ENCODE assay signal across 20 cellular contexts in genomic region chr5:104297076-104297475, GRCh38.
A peak's percentile ranks its signal among the peaks of the same experiment; 100 is the strongest.
DNase-seq lines count a peak whose midpoint lies in the region; ATAC-seq, FAIRE-seq and TF ChIP-seq lines count a peak whose summit lies in the region.
"Had no signal": no experiment of that assay in that cellular context is flagged by ENCODE, and none has a peak within 500 bp of the region (broad histone marks: within the 10 kb centered on the region; RNA-seq: fewer than 3 reads in every experiment).

No MANE protein-coding gene starts in this region.

- no peak overlapping the region for H3K4me3 ChIP-seq in ACC112 (ENCODE audit: low read depth, low read length)
- no peak overlapping the region for H3K4me3 ChIP-seq in astrocyte of the spinal cord (ENCODE audit: low read depth, low read length)
- no peak overlapping the region for H3K4me3 ChIP-seq in mesodermal cell (ENCODE audit: extremely low read depth, insufficient read depth, low read length, poor library complexity, severe bottlenecking)
- no peak overlapping the region for H3K4me3 ChIP-seq in dorsolateral prefrontal cortex
- H3K4me3 ChIP-seq: A549, esophagus squamous epithelium, left lung, neural progenitor cell, suprapubic skin had no signal

- ATAC-seq in GM18517 (IDR thresholded peaks at IDR 0.05; ENCODE audit: unreplicated experiment): no peak
- ATAC-seq: A549; activated CD8-positive, alpha-beta memory T cell treated with anti-CD3 and anti-CD28 coated beads, Interleukin-2, amount 10 ng/mL, durations not matched to agents 7 days and 5 days; activated T-helper 17 cell treated with anti-CD3 and anti-CD28 coated beads, Interleukin-2, amount 50 U/mL, for 72 hours; left lung had no signal

- no peaks in the 10 kb centered on the region for H3K9me3 ChIP-seq in mesodermal cell (ENCODE audit: control insufficient read depth, low read length)
- H3K9me3 ChIP-seq: A549, esophagus squamous epithelium, left lung, suprapubic skin had no signal

- H3K79me2 ChIP-seq in ACC112 (ENCODE audit: control insufficient read depth, insufficient read depth, low read length, unreplicated experiment): no peaks in the 10 kb centered on the region

- 33 to 75% methylated on average over 1 of the region's 1 CpG for WGBS in mesodermal cell (ENCODE audit: insufficient coverage in 2 of 2), 2 experiments

- H3K27ac ChIP-seq in ACC112 (ENCODE audit: low read depth, low read length): no peak overlapping the region
- peak overlapping the region; percentile 64 for H3K27ac ChIP-seq in mesodermal cell (ENCODE audit: low read depth, low read length, severe bottlenecking)
- H3K27ac ChIP-seq in dorsolateral prefrontal cortex: no peak overlapping the region
- H3K27ac ChIP-seq: A549, esophagus squamous epithelium, left lung, neural progenitor cell, suprapubic skin had no signal

- no peak for TF ChIP-seq CTCF in astrocyte of the spinal cord (IDR thresholded peaks at IDR 0.05; ENCODE audit: low read depth, low read length)
- TF ChIP-seq CTCF in dorsolateral prefrontal cortex (IDR thresholded peaks at IDR 0.05 in 54 of 56, conservative IDR thresholded peaks at IDR 0.05 in 2 of 56; ENCODE audit: low read depth in 1 of 56, partially characterized antibody in 56 of 56): no peak

- peaks cover 5% of the 10 kb centered on the region for H3K4me1 ChIP-seq in ACC112 (ENCODE audit: control insufficient read depth, insufficient read depth, low read length, unreplicated experiment)
- no peaks in the 10 kb centered on the region for H3K4me1 ChIP-seq in mesodermal cell (ENCODE audit: control insufficient read depth, insufficient read depth, low read length, poor library complexity, severe bottlenecking)
- H3K4me1 ChIP-seq: A549, esophagus squamous epithelium, left lung, neural progenitor cell, suprapubic skin had no signal

- in situ Hi-C loops in astrocyte of the spinal cord (cut with HindIII; ENCODE audit: low sequenced_read_pairs): no loop called here

- H2AFZ ChIP-seq in ACC112 (ENCODE audit: low read length, unreplicated experiment): peak overlapping the region; percentile 0
- H2AFZ ChIP-seq: neural progenitor cell had no signal

- intact Hi-C loops in dorsolateral prefrontal cortex (cut with DNase I): no loop called here

- H3K36me3 ChIP-seq in ACC112 (ENCODE audit: insufficient read depth, low read length) (no peaks in the 10 kb centered on the region), mesodermal cell (ENCODE audit: control insufficient read depth, insufficient read depth, low read length) (no peaks in the 10 kb centered on the region)
- H3K36me3 ChIP-seq: esophagus squamous epithelium, left lung, neural progenitor cell, suprapubic skin had no signal

- H3K27me3 ChIP-seq in ACC112 (ENCODE audit: insufficient read depth, low read length) (no peaks in the 10 kb centered on the region), dorsolateral prefrontal cortex (no peaks in the 10 kb centered on the region)
- H3K27me3 ChIP-seq: esophagus squamous epithelium, left lung, neural progenitor cell, suprapubic skin had no signal

- DNase-seq in HTR-8/SVneo (ENCODE audit: insufficient read length, low spot score) (peak; percentile 1), astrocyte of the spinal cord (ENCODE audit: low read depth, low spot score) (peak; percentile 27), T-helper 2 cell (no peak), dorsolateral prefrontal cortex (no peak), NCI-H524 (lab: John Stamatoyannopoulos, UW) (no peak)
- DNase-seq: activated CD8-positive, alpha-beta memory T cell treated with anti-CD3 and anti-CD28 coated beads, Interleukin-2, amount 10 ng/mL, durations not matched to agents 7 days and 5 days; activated naive CD8-positive, alpha-beta T cell treated with anti-CD3 and anti-CD28 coated beads for 36 hours; CD4-positive, alpha-beta memory T cell; esophagus squamous epithelium; left lung; NCI-H1436 treated with DMSO at 0.1 percent for 48 hours; NCI-H2171 treated with DMSO at 0.1 percent for 48 hours had no signal

- no peak for FAIRE-seq in HTR-8/SVneo (lab: Jason Lieb, UNC)
- FAIRE-seq: A549, bronchial epithelial cell had no signal

Comparison
In these comparisons a context has a peak if more than half of its experiments do, and no peak if none do; other contexts are left out.
1. DNase-seq: peak in HTR-8/SVneo (single experiment) and astrocyte of the spinal cord (single experiment); none in T-helper 2 cell (0 of 5), dorsolateral prefrontal cortex (0 of 10) and NCI-H524 (0 of 2).